ENCODE assay signal across 13 cellular contexts in the genomic region with DNA sequence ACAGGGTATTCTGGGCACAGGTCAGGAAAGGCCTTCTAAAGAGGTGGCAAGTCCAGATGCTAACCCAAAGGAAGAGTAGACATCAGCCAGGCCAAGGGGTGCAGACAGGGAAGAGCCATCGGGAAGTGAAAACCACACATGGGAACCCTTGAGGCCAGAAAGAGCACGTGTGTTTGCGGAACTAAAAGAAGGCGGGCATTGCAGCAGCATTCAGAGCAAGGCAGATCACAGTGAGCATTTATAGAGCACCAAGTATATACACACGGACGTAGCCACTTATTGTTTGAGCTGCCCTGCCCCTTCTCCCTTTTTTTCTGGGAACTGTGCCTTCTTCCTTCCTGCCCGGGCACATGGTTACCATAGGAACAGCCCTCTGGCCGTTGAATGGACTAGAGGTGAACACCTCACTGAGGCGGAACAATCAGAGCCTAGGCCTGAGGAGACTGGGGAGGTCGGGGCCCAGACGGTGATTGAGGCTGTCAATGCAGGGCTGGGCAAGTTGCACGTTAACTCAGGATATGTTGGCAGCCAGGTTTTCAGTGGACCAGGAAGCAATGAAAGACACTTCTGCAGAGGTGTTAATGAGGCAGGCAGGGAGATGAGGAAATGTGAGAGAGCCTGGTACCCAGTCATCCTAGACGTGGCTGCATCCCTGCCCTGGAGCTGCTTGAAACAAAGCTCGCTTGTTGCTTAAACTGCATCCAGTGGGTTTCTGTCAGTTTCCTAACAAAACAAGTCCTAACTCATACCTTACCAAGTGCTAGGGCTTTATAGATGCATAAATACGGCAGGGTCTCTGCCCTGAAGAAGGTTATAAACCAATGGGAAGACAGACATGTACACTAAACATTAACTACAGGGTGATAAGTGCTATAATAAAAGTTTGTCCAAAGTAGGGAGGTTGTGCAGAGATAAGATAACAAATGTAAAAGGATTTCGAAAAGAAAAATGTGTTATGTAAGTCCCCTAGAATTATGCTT. TPM values are rescaled to one million over a fixed set of nuclear protein-coding genes. Genes with fewer than 3 reads are reported as not detected.
DNase-seq lines count a peak whose midpoint lies in the region; ATAC-seq, FAIRE-seq and TF ChIP-seq lines count a peak whose summit lies in the region.
"Had no signal": no experiment of that assay in that cellular context is flagged by ENCODE, and none has a peak within 500 bp of the region (broad histone marks: within the 10 kb centered on the region; RNA-seq: fewer than 3 reads in every experiment).

No MANE protein-coding gene starts in this region.

- H3K9ac ChIP-seq in HepG2 (ENCODE audit: insufficient read depth, low read depth, low read length), result peak overlapping the region; percentile 24; the same call in 1 of the 2 replicates

- no peaks in the 10 kb centered on the region for H3K79me2 ChIP-seq in HepG2 (ENCODE audit: insufficient read depth, low read length)

- H3K4me2 ChIP-seq in HepG2 (ENCODE audit: low read depth, low read length), result peak overlapping the region; percentile 73

- CTCF ChIA-PET in HepG2 (lab: Yijun Ruan, JAX; ENCODE audit: low intra/inter-chr PET ratio, low total read pairs), result no interaction called here

- in situ Hi-C loops in HepG2 (cut with HindIII; ENCODE audit: extremely low pct_ligation_motif_present, low pct_unique_long_range_greater_than_20kb), result no loop called here

- H3K9me3 ChIP-seq in heart left ventricle (no peaks in the 10 kb centered on the region), right atrium auricular region (no peaks in the 10 kb centered on the region), body of pancreas (no peaks in the 10 kb centered on the region), HepG2 (ENCODE audit: low read length) (no peaks in the 10 kb centered on the region)

- intact Hi-C loops in heart left ventricle (cut with DNase I), result no loop called here
- intact Hi-C loops in body of pancreas (cut with DNase I), result no loop called here
- intact Hi-C loops in HepG2 (cut with micrococcal nuclease; ENCODE audit: unreplicated experiment), result no loop called here

- ATAC-seq in heart left ventricle (peak in 3 of 4 donors; percentile 26 to 41 (median 33)), body of pancreas (peak; percentile 81), HepG2 (peak; percentile 94), HG03139 (IDR thresholded peaks at IDR 0.05; ENCODE audit: unreplicated experiment) (no peak)
- ATAC-seq: activated CD8-positive, alpha-beta T cell treated with anti-CD3 and anti-CD28 coated beads, Interleukin-2, amount 10 ng/mL, durations not matched to agents 7 days and 5 days; HCT116 had no signal

- POLR2A ChIA-PET in HepG2 (lab: Yijun Ruan, JAX), result no interaction called here

- DNase-seq in heart left ventricle (no peak), right atrium auricular region (ENCODE audit: low spot score) (no peak), body of pancreas (peak; percentile 55 to 78 (median 70)), HepG2 (ENCODE audit: low spot score) (peak; percentile 63), C1 segment of cervical spinal cord (lab: John Stamatoyannopoulos, UW) (no peak), 8988T (no peak), hepatic stellate cell (ENCODE audit: low spot score) (no peak)
- DNase-seq: activated CD8-positive, alpha-beta T cell treated with anti-CD3 and anti-CD28 coated beads, Interleukin-2, amount 10 ng/mL, durations not matched to agents 7 days and 5 days; dorsolateral prefrontal cortex; naive thymus-derived CD4-positive, alpha-beta T cell; NCI-H526 treated with DMSO at 0.1 percent for 48 hours had no signal

- H3K4me3 ChIP-seq in heart left ventricle (no peak overlapping the region), right atrium auricular region (no peak overlapping the region), body of pancreas (no peak overlapping the region), HepG2 (replicated peaks in 1 of 3; ENCODE audit: insufficient read depth in 1 of 3, low read depth in 2 of 3, low read length in 3 of 3) (peak overlapping the region; percentile 30 to 54 (median 42); a peak in 3 of 6 replicates)
- H3K4me3 ChIP-seq: dorsolateral prefrontal cortex had no signal

- peaks cover 0 to 13% (median 0%) of the 10 kb centered on the region in 12 donors for H3K4me1 ChIP-seq in heart left ventricle
- H3K4me1 ChIP-seq in right atrium auricular region, result no peaks in the 10 kb centered on the region
- peaks cover 22% of the 10 kb centered on the region for H3K4me1 ChIP-seq in body of pancreas
- peaks cover 65% of the 10 kb centered on the region for H3K4me1 ChIP-seq in HepG2 (ENCODE audit: insufficient read depth, low read length)

- 50 to 60% (median 56%) methylated on average over 12 to 16 of the region's 16 CpGs for WGBS in heart left ventricle, 4 donors
- WGBS in body of pancreas, 2 donors, result 25 to 28% methylated on average over 16 of the region's 16 CpGs
- 26% methylated on average over 16 of the region's 16 CpGs for WGBS in HepG2 (ENCODE audit: low lambda C conversion rate)

- H4K20me1 ChIP-seq in HepG2 (ENCODE audit: insufficient read depth, low read length), result no peaks in the 10 kb centered on the region

- no peaks in the 10 kb centered on the region for H3K36me3 ChIP-seq in heart left ventricle
- no peaks in the 10 kb centered on the region for H3K36me3 ChIP-seq in right atrium auricular region
- no peaks in the 10 kb centered on the region for H3K36me3 ChIP-seq in body of pancreas (replicated peaks in 1 of 2; ENCODE audit: insufficient read depth in 1 of 2, low read depth in 2 of 2)
- no peaks in the 10 kb centered on the region for H3K36me3 ChIP-seq in HepG2 (replicated peaks in 1 of 2; ENCODE audit: control insufficient read depth in 1 of 2, insufficient read depth in 2 of 2, low read length in 2 of 2)

- peak overlapping the region; percentile 32 for H2AFZ ChIP-seq in HepG2 (ENCODE audit: low read length)

- peak; percentile 37 for FAIRE-seq in HepG2 (lab: Jason Lieb, UNC)

- BruUV-seq in HepG2 (replicated peaks; lab: Mats Ljungman, UMichigan), result no TSS peak

- no peak overlapping the region for H3K27ac ChIP-seq in heart left ventricle
- H3K27ac ChIP-seq in right atrium auricular region, result no peak overlapping the region
- peak overlapping the region; percentile 16 to 75 (median 66) for H3K27ac ChIP-seq in body of pancreas
- peak overlapping the region; percentile 16 for H3K27ac ChIP-seq in HepG2 (ENCODE audit: extremely low read length, insufficient read depth, low read length)

- TF ChIP-seq CTCF in heart left ventricle (IDR thresholded peaks at IDR 0.05) (no peak), right atrium auricular region (IDR thresholded peaks at IDR 0.05) (no peak), body of pancreas (IDR thresholded peaks at IDR 0.05) (no peak), HepG2 (CRISPR knock-in tag; IDR thresholded peaks at IDR 0.05) (no peak)

- no peak for TF ChIP-seq EP300 in HepG2 (IDR thresholded peaks at IDR 0.05; ENCODE audit: low read depth in 2 of 2, low read length in 2 of 2)
- TF ChIP-seq EP300 in HepG2 (CRISPR knock-in tag; IDR thresholded peaks at IDR 0.05; ENCODE audit: borderline replicate concordance), result no peak

- TF ChIP-seq RAD21 in HepG2 (CRISPR knock-in tag; IDR thresholded peaks at IDR 0.05), result no peak

- H3K27me3 ChIP-seq in heart left ventricle, result no peaks in the 10 kb centered on the region
- H3K27me3 ChIP-seq in right atrium auricular region, result no peaks in the 10 kb centered on the region
- H3K27me3 ChIP-seq in body of pancreas, result no peaks in the 10 kb centered on the region
- no peaks in the 10 kb centered on the region for H3K27me3 ChIP-seq in HepG2 (ENCODE audit: control insufficient read depth in 1 of 2, insufficient read depth in 2 of 2, low read length in 2 of 2)
- H3K27me3 ChIP-seq: dorsolateral prefrontal cortex had no signal

- no peak for TF ChIP-seq POLR2A in heart left ventricle (IDR thresholded peaks at IDR 0.05)
- no peak for TF ChIP-seq POLR2A in body of pancreas (IDR thresholded peaks at IDR 0.05)
- no peak for TF ChIP-seq POLR2A in HepG2 (IDR thresholded peaks at IDR 0.05; ENCODE audit: insufficient read depth in 1 of 2, low read depth in 2 of 2, low read length in 2 of 2)

RNA-seq across cellular contexts. Expression of a gene that starts 34.2 kb away (rescaled TPM):
- total RNA-seq in heart left ventricle (10 to 100 TPM; 45.7 to 87.0 (median 56.8) TPM), right atrium auricular region (10 to 100 TPM; 40.1 to 47.1 TPM), body of pancreas (10 to 100 TPM; 10.2 to 17.9 TPM), HepG2 (2016; rRNA removed; fragmentation: Illumina TruSeq; extraction: Trizol) (14.6 and 14.9 TPM in 2 replicates)
- polyA plus RNA-seq in heart left ventricle (10 to 100 TPM; 26.6 to 36.7 TPM), HepG2 (2011; rRNA removed) (47.0 and 48.6 TPM in 2 replicates)
- total RNA-seq in HepG2 (2016; cell fraction: cytosol; rRNA removed; fragmentation: Illumina TruSeq; extraction: Trizol; ENCODE audit: low read depth), result 2.6 TPM in 2 replicates
- total RNA-seq in HepG2 (2016; cell fraction: insoluble cytoplasmic fraction; rRNA removed; fragmentation: Illumina TruSeq; extraction: Trizol), result 14.8 and 15.2 TPM in 2 replicates
- total RNA-seq in HepG2 (2016; cell fraction: membrane; rRNA removed; fragmentation: Illumina TruSeq; extraction: Trizol), result 7.5 and 8.6 TPM in 2 replicates
- 10.0 and 11.2 TPM in 2 replicates for total RNA-seq in HepG2 (2016; cell fraction: nucleus; rRNA removed; fragmentation: Illumina TruSeq; extraction: Trizol)
- 34.9 and 57.3 TPM in 2 replicates for polyA plus RNA-seq in HepG2 (2011; cell fraction: cytosol; rRNA removed)
- polyA plus RNA-seq in HepG2 (2011; cell fraction: nucleus; rRNA removed), result 12.5 and 24.3 TPM in 2 replicates
- 22.2 and 29.6 TPM in 2 replicates for polyA plus RNA-seq in HepG2 (2012)
- 2.0 and 2.1 TPM in 2 replicates for polyA plus RNA-seq in HepG2 (2016; cell fraction: cytosol; fragmentation: Illumina TruSeq; extraction: Trizol; ENCODE audit: low read depth)
- polyA plus RNA-seq in HepG2 (2016; cell fraction: insoluble cytoplasmic fraction; fragmentation: Illumina TruSeq; extraction: Trizol; ENCODE audit: low read depth), result 13.6 and 14.1 TPM in 2 replicates
- polyA plus RNA-seq in HepG2 (2016; cell fraction: membrane; fragmentation: Illumina TruSeq; extraction: Trizol; ENCODE audit: low read depth), result 5.0 and 5.9 TPM in 2 replicates
- polyA plus RNA-seq in HepG2 (2016; cell fraction: nucleus; fragmentation: Illumina TruSeq; extraction: Trizol; ENCODE audit: insufficient read depth, low read depth), result 16.6 and 18.7 TPM in 2 replicates
- polyA minus RNA-seq in HepG2 (2011; rRNA and poly(A)+ RNA removed; ENCODE audit: low replicate concordance), result 6.5 and 13.5 TPM in 2 replicates
- polyA minus RNA-seq in HepG2 (2011; cell fraction: cytosol; rRNA and poly(A)+ RNA removed), result 14.9 and 19.2 TPM in 2 replicates
- 8.9 and 11.3 TPM in 2 replicates for polyA minus RNA-seq in HepG2 (2011; cell fraction: nucleus; rRNA and poly(A)+ RNA removed)

RNA-seq across cellular contexts. Expression of a gene that starts 34.6 kb away (rescaled TPM):
- total RNA-seq in heart left ventricle, result 10 to 100 TPM in 8 of 9 donors, 1 to 10 TPM in 1; 8.8 to 29.3 (median 22.8) TPM
- polyA plus RNA-seq in heart left ventricle, result 10 to 100 TPM; 20.5 to 23.4 TPM
- total RNA-seq in right atrium auricular region, result 10 to 100 TPM in 1 of 2 donors, 1 to 10 TPM in 1; 8.3 to 10.0 TPM
- 1 to 10 TPM in 1 of 2 donors, under 1 TPM in 1; 0.66 to 5.4 TPM for total RNA-seq in body of pancreas
- 19.1 and 20.1 TPM in 2 replicates for total RNA-seq in HepG2 (2016; rRNA removed; fragmentation: Illumina TruSeq; extraction: Trizol)
- total RNA-seq in HepG2 (2016; cell fraction: cytosol; rRNA removed; fragmentation: Illumina TruSeq; extraction: Trizol; ENCODE audit: low read depth), result 42.0 and 42.3 TPM in 2 replicates
- 16.7 and 22.4 TPM in 2 replicates for total RNA-seq in HepG2 (2016; cell fraction: insoluble cytoplasmic fraction; rRNA removed; fragmentation: Illumina TruSeq; extraction: Trizol)
- 51.5 and 52.1 TPM in 2 replicates for total RNA-seq in HepG2 (2016; cell fraction: membrane; rRNA removed; fragmentation: Illumina TruSeq; extraction: Trizol)
- total RNA-seq in HepG2 (2016; cell fraction: nucleus; rRNA removed; fragmentation: Illumina TruSeq; extraction: Trizol), result 12.2 and 14.3 TPM in 2 replicates
- polyA plus RNA-seq in HepG2 (2011; rRNA removed), result 36.4 and 36.6 TPM in 2 replicates
- polyA plus RNA-seq in HepG2 (2011; cell fraction: cytosol; rRNA removed), result 16.8 and 29.8 TPM in 2 replicates
- 5.7 and 8.0 TPM in 2 replicates for polyA plus RNA-seq in HepG2 (2011; cell fraction: nucleus; rRNA removed)
- 31.1 and 33.0 TPM in 2 replicates for polyA plus RNA-seq in HepG2 (2012)
- 79.3 and 89.7 TPM in 2 replicates for polyA plus RNA-seq in HepG2 (2016; cell fraction: cytosol; fragmentation: Illumina TruSeq; extraction: Trizol; ENCODE audit: low read depth)
- 30.2 and 31.4 TPM in 2 replicates for polyA plus RNA-seq in HepG2 (2016; cell fraction: insoluble cytoplasmic fraction; fragmentation: Illumina TruSeq; extraction: Trizol; ENCODE audit: low read depth)
- 77.9 and 80.5 TPM in 2 replicates for polyA plus RNA-seq in HepG2 (2016; cell fraction: membrane; fragmentation: Illumina TruSeq; extraction: Trizol; ENCODE audit: low read depth)
- 26.1 and 29.5 TPM in 2 replicates for polyA plus RNA-seq in HepG2 (2016; cell fraction: nucleus; fragmentation: Illumina TruSeq; extraction: Trizol; ENCODE audit: insufficient read depth, low read depth)
- polyA minus RNA-seq in HepG2 (2011; rRNA and poly(A)+ RNA removed; ENCODE audit: low replicate concordance), result 9.2 and 13.6 TPM in 2 replicates
- polyA minus RNA-seq in HepG2 (2011; cell fraction: cytosol; rRNA and poly(A)+ RNA removed), result 7.6 and 9.5 TPM in 2 replicates
- polyA minus RNA-seq in HepG2 (2011; cell fraction: nucleus; rRNA and poly(A)+ RNA removed), result 11.3 and 12.2 TPM in 2 replicates

RNA-seq across cellular contexts. Expression of a gene that starts 34.8 kb away (rescaled TPM):
- total RNA-seq in heart left ventricle (100 to 1,000 TPM in 3 of 9 donors, 10 to 100 TPM in 6; 71.7 to 152 (median 91.0) TPM), right atrium auricular region (10 to 100 TPM; 58.3 to 76.0 TPM), body of pancreas (10 to 100 TPM; 30.1 to 32.6 TPM), HepG2 (2016; rRNA removed; fragmentation: Illumina TruSeq; extraction: Trizol) (20.5 and 28.1 TPM in 2 replicates)
- polyA plus RNA-seq in heart left ventricle (100 to 1,000 TPM in 1 of 2 donors, 10 to 100 TPM in 1; 44.5 to 158 TPM), HepG2 (2011; rRNA removed) (47.5 and 64.2 TPM in 2 replicates)
- total RNA-seq in HepG2 (2016; cell fraction: cytosol; rRNA removed; fragmentation: Illumina TruSeq; extraction: Trizol; ENCODE audit: low read depth), result 8.4 and 11.5 TPM in 2 replicates
- 15.9 and 20.1 TPM in 2 replicates for total RNA-seq in HepG2 (2016; cell fraction: insoluble cytoplasmic fraction; rRNA removed; fragmentation: Illumina TruSeq; extraction: Trizol)
- total RNA-seq in HepG2 (2016; cell fraction: membrane; rRNA removed; fragmentation: Illumina TruSeq; extraction: Trizol), result 31.0 and 31.9 TPM in 2 replicates
- 11.8 and 15.8 TPM in 2 replicates for total RNA-seq in HepG2 (2016; cell fraction: nucleus; rRNA removed; fragmentation: Illumina TruSeq; extraction: Trizol)
- 30.0 and 37.2 TPM in 2 replicates for polyA plus RNA-seq in HepG2 (2011; cell fraction: cytosol; rRNA removed)
- 30.6 and 37.4 TPM in 2 replicates for polyA plus RNA-seq in HepG2 (2011; cell fraction: nucleus; rRNA removed)
- polyA plus RNA-seq in HepG2 (2012), result 17.7 and 18.1 TPM in 2 replicates
- 21.3 and 21.6 TPM in 2 replicates for polyA plus RNA-seq in HepG2 (2016; cell fraction: cytosol; fragmentation: Illumina TruSeq; extraction: Trizol; ENCODE audit: low read depth)
- 28.1 and 40.5 TPM in 2 replicates for polyA plus RNA-seq in HepG2 (2016; cell fraction: insoluble cytoplasmic fraction; fragmentation: Illumina TruSeq; extraction: Trizol; ENCODE audit: low read depth)
- polyA plus RNA-seq in HepG2 (2016; cell fraction: membrane; fragmentation: Illumina TruSeq; extraction: Trizol; ENCODE audit: low read depth), result 43.7 and 50.0 TPM in 2 replicates
- 24.0 and 25.1 TPM in 2 replicates for polyA plus RNA-seq in HepG2 (2016; cell fraction: nucleus; fragmentation: Illumina TruSeq; extraction: Trizol; ENCODE audit: insufficient read depth, low read depth)
- 147 and 407 TPM in 2 replicates for polyA minus RNA-seq in HepG2 (2011; rRNA and poly(A)+ RNA removed; ENCODE audit: low replicate concordance)
- polyA minus RNA-seq in HepG2 (2011; cell fraction: cytosol; rRNA and poly(A)+ RNA removed), result 32.5 and 39.1 TPM in 2 replicates
- 12.5 and 17.4 TPM in 2 replicates for polyA minus RNA-seq in HepG2 (2011; cell fraction: nucleus; rRNA and poly(A)+ RNA removed)

RNA-seq across cellular contexts. Expression of a gene that starts 56.3 kb away (rescaled TPM):
- total RNA-seq in heart left ventricle, result 10 to 100 TPM; 10.3 to 25.5 (median 14.8) TPM
- 10 to 100 TPM; 22.3 to 27.4 TPM for polyA plus RNA-seq in heart left ventricle
- 10 to 100 TPM in 1 of 2 donors, 1 to 10 TPM in 1; 7.8 to 11.9 TPM for total RNA-seq in right atrium auricular region
- total RNA-seq in body of pancreas, result 10 to 100 TPM in 1 of 2 donors, 1 to 10 TPM in 1; 6.5 to 11.2 TPM
- 28.0 and 45.9 TPM in 2 replicates for total RNA-seq in HepG2 (2016; rRNA removed; fragmentation: Illumina TruSeq; extraction: Trizol)
- total RNA-seq in HepG2 (2016; cell fraction: cytosol; rRNA removed; fragmentation: Illumina TruSeq; extraction: Trizol; ENCODE audit: low read depth), result 10.0 and 10.6 TPM in 2 replicates
- 31.3 and 51.3 TPM in 2 replicates for total RNA-seq in HepG2 (2016; cell fraction: insoluble cytoplasmic fraction; rRNA removed; fragmentation: Illumina TruSeq; extraction: Trizol)
- 19.3 and 22.3 TPM in 2 replicates for total RNA-seq in HepG2 (2016; cell fraction: membrane; rRNA removed; fragmentation: Illumina TruSeq; extraction: Trizol)
- 10.7 and 11.5 TPM in 2 replicates for total RNA-seq in HepG2 (2016; cell fraction: nucleus; rRNA removed; fragmentation: Illumina TruSeq; extraction: Trizol)
- polyA plus RNA-seq in HepG2 (2011; rRNA removed), result 8.9 and 11.9 TPM in 2 replicates
- 6.4 and 8.8 TPM in 2 replicates for polyA plus RNA-seq in HepG2 (2011; cell fraction: cytosol; rRNA removed)
- polyA plus RNA-seq in HepG2 (2011; cell fraction: nucleus; rRNA removed), result 1.5 and 2.1 TPM in 2 replicates
- polyA plus RNA-seq in HepG2 (2012), result 12.2 and 13.2 TPM in 2 replicates
- polyA plus RNA-seq in HepG2 (2016; cell fraction: cytosol; fragmentation: Illumina TruSeq; extraction: Trizol; ENCODE audit: low read depth), result 10.7 and 11.1 TPM in 2 replicates
- polyA plus RNA-seq in HepG2 (2016; cell fraction: insoluble cytoplasmic fraction; fragmentation: Illumina TruSeq; extraction: Trizol; ENCODE audit: low read depth), result 47.3 and 54.8 TPM in 2 replicates
- polyA plus RNA-seq in HepG2 (2016; cell fraction: membrane; fragmentation: Illumina TruSeq; extraction: Trizol; ENCODE audit: low read depth), result 19.2 and 21.7 TPM in 2 replicates
- polyA plus RNA-seq in HepG2 (2016; cell fraction: nucleus; fragmentation: Illumina TruSeq; extraction: Trizol; ENCODE audit: insufficient read depth, low read depth), result 15.8 and 18.4 TPM in 2 replicates
- 2.3 and 3.7 TPM in 2 replicates for polyA minus RNA-seq in HepG2 (2011; rRNA and poly(A)+ RNA removed; ENCODE audit: low replicate concordance)
- polyA minus RNA-seq in HepG2 (2011; cell fraction: cytosol; rRNA and poly(A)+ RNA removed), result 2.7 and 4.6 TPM in 2 replicates
- polyA minus RNA-seq in HepG2 (2011; cell fraction: nucleus; rRNA and poly(A)+ RNA removed), result 2.3 and 2.4 TPM in 2 replicates

RNA-seq across cellular contexts. Expression of a gene that starts 56.5 kb away (rescaled TPM):
- total RNA-seq in heart left ventricle (10 to 100 TPM; 19.6 to 27.1 (median 23.3) TPM), right atrium auricular region (10 to 100 TPM; 22.6 to 26.2 TPM), body of pancreas (10 to 100 TPM in 1 of 2 donors, 1 to 10 TPM in 1; 4.9 to 17.4 TPM), HepG2 (2016; rRNA removed; fragmentation: Illumina TruSeq; extraction: Trizol) (19.7 and 35.5 TPM in 2 replicates)
- polyA plus RNA-seq in heart left ventricle (10 to 100 TPM in 1 of 2 donors, 1 to 10 TPM in 1; 9.4 to 39.6 TPM), HepG2 (2011; rRNA removed) (8.5 and 11.0 TPM in 2 replicates)
- 2.1 and 2.3 TPM in 2 replicates for total RNA-seq in HepG2 (2016; cell fraction: cytosol; rRNA removed; fragmentation: Illumina TruSeq; extraction: Trizol; ENCODE audit: low read depth)
- 20.8 and 37.3 TPM in 2 replicates for total RNA-seq in HepG2 (2016; cell fraction: insoluble cytoplasmic fraction; rRNA removed; fragmentation: Illumina TruSeq; extraction: Trizol)
- 9.5 and 11.1 TPM in 2 replicates for total RNA-seq in HepG2 (2016; cell fraction: membrane; rRNA removed; fragmentation: Illumina TruSeq; extraction: Trizol)
- 10.5 and 10.7 TPM in 2 replicates for total RNA-seq in HepG2 (2016; cell fraction: nucleus; rRNA removed; fragmentation: Illumina TruSeq; extraction: Trizol)
- polyA plus RNA-seq in HepG2 (2011; cell fraction: cytosol; rRNA removed), result 6.5 and 8.1 TPM in 2 replicates
- 6.4 and 6.8 TPM in 2 replicates for polyA plus RNA-seq in HepG2 (2011; cell fraction: nucleus; rRNA removed)
- polyA plus RNA-seq in HepG2 (2012), result 6.1 and 10.7 TPM in 2 replicates
- 1.8 and 2.0 TPM in 2 replicates for polyA plus RNA-seq in HepG2 (2016; cell fraction: cytosol; fragmentation: Illumina TruSeq; extraction: Trizol; ENCODE audit: low read depth)
- polyA plus RNA-seq in HepG2 (2016; cell fraction: insoluble cytoplasmic fraction; fragmentation: Illumina TruSeq; extraction: Trizol; ENCODE audit: low read depth), result 34.6 and 35.6 TPM in 2 replicates
- 5.7 and 6.7 TPM in 2 replicates for polyA plus RNA-seq in HepG2 (2016; cell fraction: membrane; fragmentation: Illumina TruSeq; extraction: Trizol; ENCODE audit: low read depth)
- polyA plus RNA-seq in HepG2 (2016; cell fraction: nucleus; fragmentation: Illumina TruSeq; extraction: Trizol; ENCODE audit: insufficient read depth, low read depth), result 15.4 and 15.7 TPM in 2 replicates
- 6.6 and 21.0 TPM in 2 replicates for polyA minus RNA-seq in HepG2 (2011; rRNA and poly(A)+ RNA removed; ENCODE audit: low replicate concordance)
- 6.9 and 11.5 TPM in 2 replicates for polyA minus RNA-seq in HepG2 (2011; cell fraction: cytosol; rRNA and poly(A)+ RNA removed)
- 7.5 and 8.0 TPM in 2 replicates for polyA minus RNA-seq in HepG2 (2011; cell fraction: nucleus; rRNA and poly(A)+ RNA removed)

Comparison
In these comparisons a context has a peak if more than half of its experiments do, and no peak if none do; other contexts are left out.
1. DNase-seq: peak in body of pancreas (4 of 4) and HepG2 (single experiment); none in heart left ventricle (0 of 5), right atrium auricular region (single experiment), C1 segment of cervical spinal cord (0 of 14), 8988T (single experiment) and hepatic stellate cell (single experiment).
2. H3K27ac ChIP-seq: peak in body of pancreas (4 of 4) and HepG2 (single experiment); none in heart left ventricle (0 of 12) and right atrium auricular region (0 of 2).
3. H3K4me3 ChIP-seq: peak in HepG2 (3 of 3); none in heart left ventricle (0 of 12), right atrium auricular region (0 of 2) and body of pancreas (0 of 2).